Comparison of ENCODE assay signal across 8 cellular contexts in genomic region chr1:4655674-4656532, GRCh38. TPM values are rescaled to one million over a fixed set of nuclear protein-coding genes. Genes with fewer than 3 reads are reported as not detected.
A peak's percentile ranks its signal among the peaks of the same experiment; 100 is the strongest.
DNase-seq lines count a peak whose midpoint lies in the region; ATAC-seq and TF ChIP-seq lines count a peak whose summit lies in the region.

No MANE protein-coding gene starts in this region.

- WGBS in body of pancreas, 2 donors, result 1% methylated on average over 37 of the region's 78 CpGs; no CpG with 5 or more reads in 1 of the 2 donors
- WGBS in testis, 2 donors, result 0 to 1% methylated on average over 27 to 78 of the region's 78 CpGs

- DNase-seq in ELF-1 (ENCODE audit: low read depth, low spot score) (peak; percentile 88), LNCaP clone FGC (ENCODE audit: low read depth) (no peak), body of pancreas (peak; percentile 45 to 61 (median 52)), islet precursor cell (peak; percentile 93), testis (peak; percentile 85), activated gamma-delta T cell treated with Interleukin-2 at 50 U/mL for 16 hours (no peak)

- ATAC-seq in body of pancreas (peak; percentile 39), GM21786 (IDR thresholded peaks at IDR 0.05; ENCODE audit: unreplicated experiment) (no peak), GM19023 (IDR thresholded peaks at IDR 0.05; ENCODE audit: unreplicated experiment) (no peak)

- H3K4me3 ChIP-seq in LNCaP clone FGC (ENCODE audit: low read depth, low read length) (no peak overlapping the region), body of pancreas (no peak overlapping the region), testis (peak overlapping the region; percentile 49 to 54)

- peak; percentile 89 for TF ChIP-seq CTCF in LNCaP clone FGC (IDR thresholded peaks at IDR 0.05; ENCODE audit: control insufficient read depth, extremely low read depth, insufficient read depth)
- TF ChIP-seq CTCF in body of pancreas (IDR thresholded peaks at IDR 0.05), result peak; percentile 29 to 82 (median 47)
- TF ChIP-seq CTCF in testis (IDR thresholded peaks at IDR 0.05), result peak; percentile 67 to 86 (median 75)

- H3K4me1 ChIP-seq in body of pancreas (peaks cover 25% of the 10 kb centered on the region), testis (no peaks in the 10 kb centered on the region)

- H3K27me3 ChIP-seq in body of pancreas, result peaks cover 0 to 13% of the 10 kb centered on the region in 2 donors
- no peaks in the 10 kb centered on the region for H3K27me3 ChIP-seq in testis

- H3K27ac ChIP-seq in body of pancreas (peak overlapping the region in 1 of 4 donors; percentile 44), testis (peak overlapping the region in 1 of 2 donors; percentile 50)

- intact Hi-C loops in body of pancreas (cut with DNase I), result no loop called here
- intact Hi-C loops in testis (cut with DNase I; ENCODE audit: low total_unique reads), result no loop called here

- TF ChIP-seq POLR2A in body of pancreas (IDR thresholded peaks at IDR 0.05), result no peak
- no peak for TF ChIP-seq POLR2A in testis (IDR thresholded peaks at IDR 0.05)

- no peaks in the 10 kb centered on the region for H3K36me3 ChIP-seq in body of pancreas (replicated peaks in 1 of 2; ENCODE audit: insufficient read depth in 1 of 2, low read depth in 2 of 2)
- H3K36me3 ChIP-seq in testis (ENCODE audit: low read depth, missing control alignments), result no peaks in the 10 kb centered on the region

- H3K9me3 ChIP-seq in body of pancreas (no peaks in the 10 kb centered on the region), testis (no peaks in the 10 kb centered on the region)

RNA-seq across cellular contexts. Expression of gene AJAP1, which starts 1.5 kb away (rescaled TPM):
- total RNA-seq in body of pancreas (1 to 10 TPM in 1 of 2 donors, under 1 TPM in 1; 0.66 to 2.9 TPM), testis (1 to 10 TPM; 5.4 to 5.8 TPM)
- 5.0 TPM for polyA plus RNA-seq in testis (ENCODE audit: insufficient read depth, low read depth, low replicate concordance)

Comparison
In these comparisons a context has a peak if more than half of its experiments do, and no peak if none do; other contexts are left out.
1. DNase-seq: peak in ELF-1 (single experiment), body of pancreas (4 of 4), islet precursor cell (single experiment) and testis (single experiment); none in LNCaP clone FGC (single experiment) and activated gamma-delta T cell treated with Interleukin-2 at 50 U/mL for 16 hours (single experiment).
2. H3K4me3 ChIP-seq: peak in testis (2 of 2); none in LNCaP clone FGC (single experiment) and body of pancreas (0 of 2).
3. Peak in every context shown above with its lines, with median percentiles within 50 percentile points of each other: CTCF ChIP-seq.